20 cellular contexts compared by ENCODE assay signal in genomic region chr6:135165031-135165430, GRCh38. TPM values are rescaled to one million over a fixed set of nuclear protein-coding genes. Genes with fewer than 3 reads are reported as not detected.
DNase-seq lines count a peak whose midpoint lies in the region; ATAC-seq and TF ChIP-seq lines count a peak whose summit lies in the region.
"Had no signal": no experiment of that assay in that cellular context is flagged by ENCODE, and none has a peak within 500 bp of the region (broad histone marks: within the 10 kb centered on the region; RNA-seq: fewer than 3 reads in every experiment).

No MANE protein-coding gene starts in this region.

- TF ChIP-seq CTCF in CD4-positive, alpha-beta T cell (IDR thresholded peaks at IDR 0.05), result no peak
- TF ChIP-seq CTCF in MCF 10A (IDR thresholded peaks at IDR 0.05; ENCODE audit: unreplicated experiment), result no peak

- CTCF ChIA-PET in CD4-positive, alpha-beta T cell (lab: Charles Lee), result interaction anchor here (1.2 kb wide), 1 partner anchor 12 kb away, joined by 3 read pairs; no protein-coding TSS in a partner anchor
- CTCF ChIA-PET in MCF 10A (lab: Yijun Ruan, JAX), result no interaction called here

- no peaks in the 10 kb centered on the region for H3K9me3 ChIP-seq in CD4-positive, alpha-beta T cell (ENCODE audit: control insufficient read depth, low read length)
- H3K9me3 ChIP-seq: SJSA1 had no signal

- H3K9me3 Mint-ChIP-seq in T-helper 2 cell treated with Interferon-gamma antibody and Interleukin-4, amounts not matched to agents 5 μg/mL and 100 μg/mL, for 36 hours, result no peaks in the 10 kb centered on the region
- H3K9me3 Mint-ChIP-seq in stimulated activated naive CD8-positive, alpha-beta T cell treated with anti-CD3 and anti-CD28 coated beads, Interleukin-15, amount 100 ng/mL, for 72 hours, result no peaks in the 10 kb centered on the region
- no peaks in the 10 kb centered on the region for H3K9me3 Mint-ChIP-seq in activated T-helper 2 cell treated with anti-CD3 and anti-CD28 coated beads, Interferon-gamma antibody, Interleukin-2, Interleukin-4, amounts not matched to agents 10 μg/mL and 5 μg/mL and 100 μg/mL, durations not matched to agents 14 hours and 24 hours and 36 hours
- H3K9me3 Mint-ChIP-seq in CD4-positive, alpha-beta T cell, result no peaks in the 10 kb centered on the region
- H3K9me3 Mint-ChIP-seq in MCF 10A (ENCODE audit: unreplicated experiment), result no peaks in the 10 kb centered on the region
- H3K9me3 Mint-ChIP-seq: CD4-positive, alpha-beta memory T cell; H9 had no signal

- no peak for ATAC-seq in stimulated activated naive CD8-positive, alpha-beta T cell treated with anti-CD3 and anti-CD28 coated beads, Interleukin-15, amount 100 ng/mL, for 72 hours
- no peak for ATAC-seq in stimulated activated naive CD8-positive, alpha-beta T cell treated with anti-CD3 and anti-CD28 coated beads, Interleukin-15, Interleukin-2, amounts not matched to agents 100 U/mL and 50 U/mL, for 24 hours
- no peak for ATAC-seq in CD4-positive, alpha-beta T cell (ENCODE audit: poor library complexity)
- ATAC-seq: Panc1 had no signal

- no peaks in the 10 kb centered on the region for H3K27me3 ChIP-seq in CD4-positive, alpha-beta T cell (ENCODE audit: control insufficient read depth, insufficient read depth, low read length)
- H3K27me3 ChIP-seq: SJSA1 had no signal

- H3K4me3 Mint-ChIP-seq in T-helper 2 cell treated with Interferon-gamma antibody and Interleukin-4, amounts not matched to agents 5 μg/mL and 100 μg/mL, for 36 hours, result no peak overlapping the region
- peak overlapping the region; percentile 34 to 42 for H3K4me3 Mint-ChIP-seq in stimulated activated naive CD8-positive, alpha-beta T cell treated with anti-CD3 and anti-CD28 coated beads, Interleukin-15, amount 100 ng/mL, for 72 hours
- peak overlapping the region; percentile 34 for H3K4me3 Mint-ChIP-seq in activated T-helper 2 cell treated with anti-CD3 and anti-CD28 coated beads, Interferon-gamma antibody, Interleukin-2, Interleukin-4, amounts not matched to agents 10 μg/mL and 5 μg/mL and 100 μg/mL, durations not matched to agents 14 hours and 24 hours and 36 hours (ENCODE audit: low read depth)
- no peak overlapping the region for H3K4me3 Mint-ChIP-seq in CD4-positive, alpha-beta T cell
- H3K4me3 Mint-ChIP-seq in MCF 10A (ENCODE audit: unreplicated experiment), result no peak overlapping the region
- H3K4me3 Mint-ChIP-seq: B cell; CD4-positive, alpha-beta memory T cell; H9 had no signal

- peaks cover 63% of the 10 kb centered on the region for H3K4me1 Mint-ChIP-seq in T-helper 2 cell treated with Interferon-gamma antibody and Interleukin-4, amounts not matched to agents 5 μg/mL and 100 μg/mL, for 36 hours (ENCODE audit: low read depth)
- H3K4me1 Mint-ChIP-seq in stimulated activated naive CD8-positive, alpha-beta T cell treated with anti-CD3 and anti-CD28 coated beads, Interleukin-15, amount 100 ng/mL, for 72 hours, result peaks cover 59% of the 10 kb centered on the region
- peaks cover 60% of the 10 kb centered on the region for H3K4me1 Mint-ChIP-seq in activated T-helper 2 cell treated with anti-CD3 and anti-CD28 coated beads, Interferon-gamma antibody, Interleukin-2, Interleukin-4, amounts not matched to agents 10 μg/mL and 5 μg/mL and 100 μg/mL, durations not matched to agents 14 hours and 24 hours and 36 hours (ENCODE audit: low read depth)
- peaks cover 19% of the 10 kb centered on the region for H3K4me1 Mint-ChIP-seq in CD4-positive, alpha-beta T cell (ENCODE audit: low read depth)
- peaks cover under 1% of the 10 kb centered on the region for H3K4me1 Mint-ChIP-seq in MCF 10A (ENCODE audit: insufficient read depth, unreplicated experiment)

- intact Hi-C loops in activated T-helper 2 cell treated with anti-CD3 and anti-CD28 coated beads, Interferon-gamma antibody, Interleukin-2, Interleukin-4, amounts not matched to agents 10 μg/mL and 5 μg/mL and 100 μg/mL, durations not matched to agents 14 hours and 24 hours and 36 hours (cut with micrococcal nuclease), result no loop called here
- intact Hi-C loops in CD4-positive, alpha-beta T cell (cut with DNase I, micrococcal nuclease), result no loop called here
- intact Hi-C loops in MCF 10A (cut with micrococcal nuclease), result no loop called here

- POLR2A ChIA-PET in CD4-positive, alpha-beta T cell (lab: Charles Lee), result no interaction called here
- POLR2A ChIA-PET in MCF 10A (lab: Yijun Ruan, JAX), result no interaction called here

- H3K27me3 Mint-ChIP-seq in T-helper 2 cell treated with Interferon-gamma antibody and Interleukin-4, amounts not matched to agents 5 μg/mL and 100 μg/mL, for 36 hours (ENCODE audit: low read depth), result no peaks in the 10 kb centered on the region
- no peaks in the 10 kb centered on the region for H3K27me3 Mint-ChIP-seq in stimulated activated naive CD8-positive, alpha-beta T cell treated with anti-CD3 and anti-CD28 coated beads, Interleukin-15, amount 100 ng/mL, for 72 hours
- no peaks in the 10 kb centered on the region for H3K27me3 Mint-ChIP-seq in activated T-helper 2 cell treated with anti-CD3 and anti-CD28 coated beads, Interferon-gamma antibody, Interleukin-2, Interleukin-4, amounts not matched to agents 10 μg/mL and 5 μg/mL and 100 μg/mL, durations not matched to agents 14 hours and 24 hours and 36 hours (ENCODE audit: low read depth)
- H3K27me3 Mint-ChIP-seq in CD4-positive, alpha-beta T cell, result no peaks in the 10 kb centered on the region
- H3K27me3 Mint-ChIP-seq in MCF 10A (ENCODE audit: insufficient read depth, unreplicated experiment), result no peaks in the 10 kb centered on the region
- H3K27me3 Mint-ChIP-seq: B cell had no signal

- H3K27ac Mint-ChIP-seq in T-helper 2 cell treated with Interferon-gamma antibody and Interleukin-4, amounts not matched to agents 5 μg/mL and 100 μg/mL, for 36 hours, result peak overlapping the region; percentile 1
- H3K27ac Mint-ChIP-seq in stimulated activated naive CD8-positive, alpha-beta T cell treated with anti-CD3 and anti-CD28 coated beads, Interleukin-15, amount 100 ng/mL, for 72 hours, result no peak overlapping the region
- H3K27ac Mint-ChIP-seq in activated T-helper 2 cell treated with anti-CD3 and anti-CD28 coated beads, Interferon-gamma antibody, Interleukin-2, Interleukin-4, amounts not matched to agents 10 μg/mL and 5 μg/mL and 100 μg/mL, durations not matched to agents 14 hours and 24 hours and 36 hours, result peak overlapping the region; percentile 46
- H3K27ac Mint-ChIP-seq in CD4-positive, alpha-beta T cell, result no peak overlapping the region
- H3K27ac Mint-ChIP-seq in MCF 10A (ENCODE audit: low read depth, unreplicated experiment), result no peak overlapping the region
- H3K27ac Mint-ChIP-seq: B cell, H9 had no signal

- no TSS peak for BruUV-seq in MCF 10A (replicated peaks; lab: Mats Ljungman, UMichigan)

- H3K36me3 Mint-ChIP-seq in T-helper 2 cell treated with Interferon-gamma antibody and Interleukin-4, amounts not matched to agents 5 μg/mL and 100 μg/mL, for 36 hours (ENCODE audit: low read depth), result no peaks in the 10 kb centered on the region
- peaks cover 6% of the 10 kb centered on the region for H3K36me3 Mint-ChIP-seq in activated T-helper 2 cell treated with anti-CD3 and anti-CD28 coated beads, Interferon-gamma antibody, Interleukin-2, Interleukin-4, amounts not matched to agents 10 μg/mL and 5 μg/mL and 100 μg/mL, durations not matched to agents 14 hours and 24 hours and 36 hours (ENCODE audit: low read depth)
- H3K36me3 Mint-ChIP-seq in CD4-positive, alpha-beta T cell (ENCODE audit: low read depth), result no peaks in the 10 kb centered on the region
- H3K36me3 Mint-ChIP-seq in MCF 10A (ENCODE audit: insufficient read depth, unreplicated experiment), result no peaks in the 10 kb centered on the region
- H3K36me3 Mint-ChIP-seq: CD4-positive, alpha-beta memory T cell had no signal

- no peak for DNase-seq in T-helper 2 cell treated with Interferon-gamma antibody and Interleukin-4, amounts not matched to agents 5 μg/mL and 100 μg/mL, for 36 hours (ENCODE audit: low spot score)
- DNase-seq in T-helper 2 cell (no peak), globus pallidus (ENCODE audit: low spot score) (no peak), MCF 10A (ENCODE audit: unreplicated experiment) (no peak)
- DNase-seq in stimulated activated naive CD8-positive, alpha-beta T cell treated with anti-CD3 and anti-CD28 coated beads, Interleukin-15, amount 100 ng/mL, for 72 hours, result no peak
- no peak for DNase-seq in stimulated activated naive CD8-positive, alpha-beta T cell treated with anti-CD3 and anti-CD28 coated beads, Interleukin-15, Interleukin-2, amounts not matched to agents 100 U/mL and 50 U/mL, for 24 hours
- no peak for DNase-seq in activated T-helper 2 cell treated with anti-CD3 and anti-CD28 coated beads, Interferon-gamma antibody, Interleukin-2, Interleukin-4, amounts not matched to agents 10 μg/mL and 5 μg/mL and 100 μg/mL, durations not matched to agents 14 hours and 24 hours and 36 hours (ENCODE audit: low spot score)
- no peak for DNase-seq in CD4-positive, alpha-beta T cell
- DNase-seq: 8988T; CD4-positive, alpha-beta memory T cell; EL; H9; NCI-H1436; NCI-H1930; NCI-H226; NCI-H524 treated with DMSO at 0.1 percent for 48 hours had no signal

- no peak overlapping the region for H3K27ac ChIP-seq in CD4-positive, alpha-beta T cell (ENCODE audit: low read depth, low read length)
- H3K27ac ChIP-seq: KMS-11, SJSA1 had no signal

RNA-seq across cellular contexts. Expression of gene MYB, which starts 16.1 kb away (rescaled TPM):
- 82.5 and 84.5 TPM in 2 replicates for total RNA-seq in activated T-helper 2 cell treated with anti-CD3 and anti-CD28 coated beads, Interferon-gamma antibody, Interleukin-2, Interleukin-4, amounts not matched to agents 10 μg/mL and 5 μg/mL and 100 μg/mL, durations not matched to agents 14 hours and 24 hours and 36 hours
- total RNA-seq in CD4-positive, alpha-beta T cell, result 1 to 10 TPM; 2.0 to 2.6 TPM
- not detected in 2 replicates for total RNA-seq in MCF 10A (2022)

Comparison
In these comparisons a context has a peak if more than half of its experiments do, and no peak if none do; other contexts are left out.
1. H3K27ac Mint-ChIP-seq: peak in T-helper 2 cell treated with Interferon-gamma antibody and Interleukin-4, amounts not matched to agents 5 μg/mL and 100 μg/mL, for 36 hours (single experiment) and activated T-helper 2 cell treated with anti-CD3 and anti-CD28 coated beads, Interferon-gamma antibody, Interleukin-2, Interleukin-4, amounts not matched to agents 10 μg/mL and 5 μg/mL and 100 μg/mL, durations not matched to agents 14 hours and 24 hours and 36 hours (single experiment); none in stimulated activated naive CD8-positive, alpha-beta T cell treated with anti-CD3 and anti-CD28 coated beads, Interleukin-15, amount 100 ng/mL, for 72 hours (0 of 2), CD4-positive, alpha-beta T cell (single experiment) and MCF 10A (single experiment).
2. H3K4me3 Mint-ChIP-seq: peak in stimulated activated naive CD8-positive, alpha-beta T cell treated with anti-CD3 and anti-CD28 coated beads, Interleukin-15, amount 100 ng/mL, for 72 hours (2 of 2) and activated T-helper 2 cell treated with anti-CD3 and anti-CD28 coated beads, Interferon-gamma antibody, Interleukin-2, Interleukin-4, amounts not matched to agents 10 μg/mL and 5 μg/mL and 100 μg/mL, durations not matched to agents 14 hours and 24 hours and 36 hours (single experiment); none in T-helper 2 cell treated with Interferon-gamma antibody and Interleukin-4, amounts not matched to agents 5 μg/mL and 100 μg/mL, for 36 hours (single experiment), CD4-positive, alpha-beta T cell (single experiment) and MCF 10A (single experiment).
3. RNA of gene MYB, which starts 16.1 kb away (total RNA-seq): 82.5 to 84.5 TPM in activated T-helper 2 cell treated with anti-CD3 and anti-CD28 coated beads, Interferon-gamma antibody, Interleukin-2, Interleukin-4, amounts not matched to agents 10 μg/mL and 5 μg/mL and 100 μg/mL, durations not matched to agents 14 hours and 24 hours and 36 hours; 2.0 to 2.6 TPM in CD4-positive, alpha-beta T cell and not detected in MCF 10A; every median in the first group is over 10 times any median in the second.